17 cellular contexts compared by ENCODE assay signal in genomic region chr13:100300213-100300612, GRCh38.
"Had no signal": no experiment of that assay in that cellular context is flagged by ENCODE, and none has a peak within 500 bp of the region (broad histone marks: within the 10 kb centered on the region; RNA-seq: fewer than 3 reads in every experiment).

No MANE protein-coding gene starts in this region.

- H3K4me3 ChIP-seq: colonic mucosa, gastroesophageal sphincter, heart right ventricle, left ventricle myocardium inferior, stomach, upper lobe of right lung had no signal

- H3K4me1 ChIP-seq: colonic mucosa, gastroesophageal sphincter, stomach, upper lobe of right lung had no signal

- H3K36me3 ChIP-seq: colonic mucosa had no signal

- H3K27ac ChIP-seq: colonic mucosa, gastroesophageal sphincter, heart right ventricle, left ventricle myocardium inferior, stomach, upper lobe of right lung had no signal

- H3K9me3 ChIP-seq: colonic mucosa, gastroesophageal sphincter, heart right ventricle, left ventricle myocardium inferior, stomach, upper lobe of right lung had no signal

- H3K27me3 ChIP-seq: colonic mucosa, gastroesophageal sphincter, heart right ventricle, stomach, upper lobe of right lung had no signal

- DNase-seq: activated B cell treated with CpG ODN at 0.5 μM for 24 hours; activated CD4-positive, alpha-beta memory T cell treated with anti-CD3 and anti-CD28 coated beads for 36 hours; activated CD4-positive, alpha-beta T cell treated with anti-CD3 and anti-CD28 coated beads for 4 hours; activated CD8-positive, alpha-beta memory T cell treated with anti-CD3 and anti-CD28 coated beads, Interleukin-2, amount 10 ng/mL, durations not matched to agents 7 days and 5 days; activated naive CD4-positive, alpha-beta T cell treated with anti-CD3 and anti-CD28 coated beads, Interleukin-2, amount 10 ng/mL, durations not matched to agents 7 days and 5 days; activated naive CD8-positive, alpha-beta T cell treated with anti-CD3 and anti-CD28 coated beads, Interleukin-2, amount 50 U/mL, for 24 hours; activated T-cell treated with anti-CD3 and anti-CD28 coated beads, Interleukin-2, amount 50 U/mL, for 1 hour; anterior cingulate cortex; colonic mucosa; heart right ventricle; left ventricle myocardium inferior; midbrain; stimulated activated CD4-positive, alpha-beta T cell treated with anti-CD3 and anti-CD28 coated beads, Interleukin-4, amount 100 ng/mL, for 24 hours; stomach; T-helper 2 cell; upper lobe of right lung had no signal
